Comparison of ENCODE assay signal across 20 cellular contexts in genomic region chr6:163828038-163828790, GRCh38.
DNase-seq lines count a peak whose midpoint lies in the region; ATAC-seq and TF ChIP-seq lines count a peak whose summit lies in the region.
"Had no signal": no experiment of that assay in that cellular context is flagged by ENCODE, and none has a peak within 500 bp of the region (broad histone marks: within the 10 kb centered on the region; RNA-seq: fewer than 3 reads in every experiment).

No MANE protein-coding gene starts in this region.

- intact Hi-C loops in heart right ventricle (cut with DNase I) (no loop called here), psoas muscle (cut with DNase I) (loop anchor here in 1 of 2 donors (10.0 kb wide), 1 partner anchor 277 kb away; no protein-coding TSS in a partner anchor), transverse colon (cut with DNase I; ENCODE audit: low total_unique reads) (no loop called here)

- DNase-seq in Daoy (ENCODE audit: low read depth), result peak; percentile 39
- DNase-seq in RPMI7951 (ENCODE audit: low read depth), result peak; percentile 58
- peak in 1 of 2 donors; percentile 42 for DNase-seq in heart right ventricle
- DNase-seq in psoas muscle, result peak; percentile 61 to 72
- DNase-seq in NCI-H187 (lab: John Stamatoyannopoulos, UW), result no peak
- no peak for DNase-seq in NCI-H446 treated with DMSO at 0.1 percent for 48 hours (lab: John Stamatoyannopoulos, UW)
- no peak for DNase-seq in transverse colon
- DNase-seq in activated CD4-positive, alpha-beta T cell treated with anti-CD3 and anti-CD28 coated beads, Interleukin-2, amount 50 U/mL, for 48 hours, result no peak
- DNase-seq: activated B cell treated with CpG ODN at 0.5 μM for 24 hours; activated naive CD8-positive, alpha-beta T cell treated with anti-CD3 and anti-CD28 coated beads, Interleukin-2, amount 50 U/mL, for 24 hours; DND-41; NCI-H2029 treated with DMSO at 0.1 percent for 48 hours; NCI-H526; nephron progenitor cell; T-helper 2 cell; upper lobe of right lung had no signal

- H3K9me3 ChIP-seq in heart right ventricle (peaks cover 0 to 10% (median 0%) of the 10 kb centered on the region in 11 donors), psoas muscle (no peaks in the 10 kb centered on the region), transverse colon (no peaks in the 10 kb centered on the region)
- H3K9me3 ChIP-seq: HAP-1, SJSA1, upper lobe of right lung had no signal

- in situ Hi-C loops in transverse colon (cut with MboI; ENCODE audit: low pct_ligation_motif_present in 1 of 4, low pct_unique_long_range_greater_than_20kb in 1 of 4, low sequenced_read_pairs in 3 of 4), result no loop called here

- no peak for TF ChIP-seq POLR2A in transverse colon (IDR thresholded peaks at IDR 0.05)

- no peak for TF ChIP-seq EP300 in transverse colon (IDR thresholded peaks at IDR 0.05; ENCODE audit: low read depth)

- TF ChIP-seq CTCF in heart right ventricle (IDR thresholded peaks at IDR 0.05) (no peak), psoas muscle (IDR thresholded peaks at IDR 0.05) (no peak), transverse colon (IDR thresholded peaks at IDR 0.05) (no peak)

- 71 to 77% methylated on average over 14 of the region's 14 CpGs for WGBS in heart right ventricle, 2 donors
- WGBS in psoas muscle, 3 donors, result 47 to 64% (median 48%) methylated on average over 14 of the region's 14 CpGs
- 89 to 100% methylated on average over 4 to 14 of the region's 14 CpGs for WGBS in transverse colon (ENCODE audit: low coverage in 1 of 2), 2 donors

- H3K4me3 ChIP-seq in heart right ventricle (no peak overlapping the region), psoas muscle (no peak overlapping the region), transverse colon (no peak overlapping the region)
- H3K4me3 ChIP-seq: cardiac muscle cell, HAP-1, SJSA1, upper lobe of right lung had no signal

- H3K27ac ChIP-seq in heart right ventricle, result no peak overlapping the region
- H3K27ac ChIP-seq in psoas muscle, result peak overlapping the region; percentile 25
- H3K27ac ChIP-seq in transverse colon, result no peak overlapping the region
- H3K27ac ChIP-seq: cardiac muscle cell, SJSA1, upper lobe of right lung had no signal

- no peaks in the 10 kb centered on the region for H3K36me3 ChIP-seq in heart right ventricle
- no peaks in the 10 kb centered on the region for H3K36me3 ChIP-seq in psoas muscle (ENCODE audit: insufficient read depth in 1 of 2, low read depth in 1 of 2)
- no peaks in the 10 kb centered on the region for H3K36me3 ChIP-seq in transverse colon
- H3K36me3 ChIP-seq: cardiac muscle cell, HAP-1, SJSA1, upper lobe of right lung had no signal

- H3K4me1 ChIP-seq in heart right ventricle (no peaks in the 10 kb centered on the region), psoas muscle (peaks cover 23% of the 10 kb centered on the region), transverse colon (no peaks in the 10 kb centered on the region)
- H3K4me1 ChIP-seq: HAP-1, SJSA1, upper lobe of right lung had no signal

- H3K27me3 ChIP-seq in heart right ventricle (no peaks in the 10 kb centered on the region), psoas muscle (ENCODE audit: insufficient read depth in 3 of 3, low read length in 2 of 3) (no peaks in the 10 kb centered on the region), transverse colon (no peaks in the 10 kb centered on the region)
- H3K27me3 ChIP-seq: cardiac muscle cell, SJSA1, upper lobe of right lung had no signal

- ATAC-seq in heart right ventricle, result peak in 6 of 8 donors; percentile 39 to 85 (median 63)
- ATAC-seq in psoas muscle, result peak; percentile 73 to 92 (median 81)
- ATAC-seq: activated naive CD8-positive, alpha-beta T cell treated with anti-CD3 and anti-CD28 coated beads, Interleukin-2, amount 50 U/mL, for 24 hours; esophagus mucosa; upper lobe of right lung had no signal

Comparison
In these comparisons a context has a peak if more than half of its experiments do, and no peak if none do; other contexts are left out.
1. DNase-seq: peak in Daoy (single experiment), RPMI7951 (single experiment) and psoas muscle (2 of 2); none in NCI-H187 (0 of 2), NCI-H446 treated with DMSO at 0.1 percent for 48 hours (single experiment), transverse colon (single experiment) and activated CD4-positive, alpha-beta T cell treated with anti-CD3 and anti-CD28 coated beads, Interleukin-2, amount 50 U/mL, for 48 hours (0 of 2).